22 cellular contexts compared by ENCODE assay signal in the genomic region with DNA sequence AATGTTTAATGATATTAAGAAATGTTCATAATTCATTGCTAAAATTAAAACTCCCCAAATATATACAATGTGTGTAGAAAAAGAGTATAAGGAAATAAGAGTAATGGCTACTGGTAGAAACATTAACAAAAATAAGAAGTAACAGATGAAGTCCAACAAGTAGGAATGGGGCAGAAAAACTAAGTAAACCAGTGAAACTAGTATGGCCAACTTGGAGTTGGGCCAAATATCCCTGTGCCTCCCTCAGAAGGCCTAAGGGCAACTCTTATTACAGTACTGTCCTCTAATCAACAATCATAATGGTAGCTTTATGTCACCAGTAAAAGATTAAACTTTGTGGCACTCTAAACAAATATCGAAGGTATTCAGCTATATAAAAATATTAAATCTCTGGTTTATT.
A peak's percentile ranks its signal among the peaks of the same experiment; 100 is the strongest.
DNase-seq lines count a peak whose midpoint lies in the region; ATAC-seq, FAIRE-seq and TF ChIP-seq lines count a peak whose summit lies in the region.
"Had no signal": no experiment of that assay in that cellular context is flagged by ENCODE, and none has a peak within 500 bp of the region (broad histone marks: within the 10 kb centered on the region; RNA-seq: fewer than 3 reads in every experiment).

No MANE protein-coding gene starts in this region.

- peaks cover 6% of the 10 kb centered on the region for H3K9me3 Mint-ChIP-seq in osteocyte (ENCODE audit: unreplicated experiment)
- H3K9me3 Mint-ChIP-seq: activated T-helper 17 cell treated with anti-CD3 and anti-CD28 coated beads, Interleukin-2, amount 50 U/mL, for 72 hours; stimulated activated effector memory CD8-positive, alpha-beta T cell treated with anti-CD3 and anti-CD28 coated beads, Interleukin-12 subunit alpha, Interleukin-12 subunit beta, amount 100 ng/mL, for 72 hours; type B pancreatic cell had no signal

- H3K4me1 Mint-ChIP-seq in osteocyte (ENCODE audit: unreplicated experiment) = peaks cover 12% of the 10 kb centered on the region
- H3K4me1 Mint-ChIP-seq: activated T-helper 17 cell treated with anti-CD3 and anti-CD28 coated beads, Interleukin-2, amount 50 U/mL, for 72 hours; stimulated activated effector memory CD8-positive, alpha-beta T cell treated with anti-CD3 and anti-CD28 coated beads, Interleukin-12 subunit alpha, Interleukin-12 subunit beta, amount 100 ng/mL, for 72 hours had no signal

- ATAC-seq in GM19324 (IDR thresholded peaks at IDR 0.05; ENCODE audit: low FRiP score, unreplicated experiment) = no peak
- ATAC-seq: activated CD8-positive, alpha-beta T cell treated with anti-CD3 and anti-CD28 coated beads, Interleukin-2, amount 10 ng/mL, durations not matched to agents 7 days and 5 days; activated T-helper 17 cell treated with anti-CD3 and anti-CD28 coated beads, Interleukin-2, amount 50 U/mL, for 72 hours; foreskin keratinocyte; stimulated activated effector memory CD8-positive, alpha-beta T cell treated with anti-CD3 and anti-CD28 coated beads, Interleukin-12 subunit alpha, Interleukin-12 subunit beta, amount 100 ng/mL, for 72 hours; T-cell had no signal

- no peaks in the 10 kb centered on the region for H3K36me3 ChIP-seq in bronchial epithelial cell (ENCODE audit: control insufficient read depth, insufficient read depth, low read length)
- H3K36me3 ChIP-seq: Peyer's patch, prostate gland, spleen, WERI-Rb-1 had no signal

- H3K4me3 ChIP-seq in bronchial epithelial cell (ENCODE audit: low read depth, low read length) = no peak overlapping the region
- H3K4me3 ChIP-seq: BLaER1 treated with 17β-estradiol and CSF1 and Interleukin-3, amounts not matched to agents 10 nM and 100 nM; Peyer's patch; prostate gland; spleen had no signal

- no peak overlapping the region for H3K4me3 Mint-ChIP-seq in osteocyte (ENCODE audit: unreplicated experiment)
- H3K4me3 Mint-ChIP-seq: activated CD8-positive, alpha-beta T cell treated with anti-CD3 and anti-CD28 coated beads, Interleukin-2, amount 10 ng/mL, durations not matched to agents 7 days and 5 days; activated T-helper 17 cell treated with anti-CD3 and anti-CD28 coated beads, Interleukin-2, amount 50 U/mL, for 72 hours; naive B cell; stimulated activated effector memory CD8-positive, alpha-beta T cell treated with anti-CD3 and anti-CD28 coated beads, Interleukin-12 subunit alpha, Interleukin-12 subunit beta, amount 100 ng/mL, for 72 hours; T-cell; type B pancreatic cell had no signal

- DNase-seq in EL = peak; percentile 31
- DNase-seq in M059J (ENCODE audit: low read depth) = peak; percentile 68
- DNase-seq in bronchial epithelial cell (ENCODE audit: low read depth) = peak; percentile 21
- DNase-seq in osteocyte (ENCODE audit: extremely low spot score, unreplicated experiment) = no peak
- no peak for DNase-seq in germinal center (ENCODE audit: low spot score)
- DNase-seq in NCI-H82 (lab: John Stamatoyannopoulos, UW) = no peak
- DNase-seq: activated CD8-positive, alpha-beta T cell treated with anti-CD3 and anti-CD28 coated beads, Interleukin-2, amount 10 ng/mL, durations not matched to agents 7 days and 5 days; DMS79; naive B cell; NCI-H187 treated with DMSO at 0.1 percent for 48 hours; NCI-H526; Peyer's patch; spleen; T-cell; WERI-Rb-1 had no signal

- H3K27me3 Mint-ChIP-seq in osteocyte (ENCODE audit: unreplicated experiment) = no peaks in the 10 kb centered on the region
- H3K27me3 Mint-ChIP-seq: activated T-helper 17 cell treated with anti-CD3 and anti-CD28 coated beads, Interleukin-2, amount 50 U/mL, for 72 hours; naive B cell; T-cell; type B pancreatic cell had no signal

- peak overlapping the region; percentile 2 for H3K27ac Mint-ChIP-seq in osteocyte (ENCODE audit: unreplicated experiment)
- H3K27ac Mint-ChIP-seq: activated CD8-positive, alpha-beta T cell treated with anti-CD3 and anti-CD28 coated beads, Interleukin-2, amount 10 ng/mL, durations not matched to agents 7 days and 5 days; activated T-helper 17 cell treated with anti-CD3 and anti-CD28 coated beads, Interleukin-2, amount 50 U/mL, for 72 hours; stimulated activated effector memory CD8-positive, alpha-beta T cell treated with anti-CD3 and anti-CD28 coated beads, Interleukin-12 subunit alpha, Interleukin-12 subunit beta, amount 100 ng/mL, for 72 hours; T-cell; type B pancreatic cell had no signal

- peaks cover 14% of the 10 kb centered on the region for H3K36me3 Mint-ChIP-seq in osteocyte (ENCODE audit: unreplicated experiment)
- H3K36me3 Mint-ChIP-seq: stimulated activated effector memory CD8-positive, alpha-beta T cell treated with anti-CD3 and anti-CD28 coated beads, Interleukin-12 subunit alpha, Interleukin-12 subunit beta, amount 100 ng/mL, for 72 hours had no signal

- no peaks in the 10 kb centered on the region for H3K27me3 ChIP-seq in bronchial epithelial cell (ENCODE audit: control insufficient read depth, insufficient read depth, low read length)
- H3K27me3 ChIP-seq: BLaER1 treated with 17β-estradiol and CSF1 and Interleukin-3, amounts not matched to agents 10 nM and 100 nM; foreskin keratinocyte; Peyer's patch; spleen had no signal

- TF ChIP-seq CTCF in bronchial epithelial cell (IDR thresholded peaks at IDR 0.05; ENCODE audit: insufficient read depth, low read length, severe bottlenecking) = no peak
- no peak for TF ChIP-seq CTCF in osteocyte (IDR thresholded peaks at IDR 0.05)

- no peak for FAIRE-seq in bronchial epithelial cell (lab: Jason Lieb, UNC)

Comparison
In these comparisons a context has a peak if more than half of its experiments do, and no peak if none do; other contexts are left out.
1. DNase-seq: peak in EL (single experiment), M059J (single experiment) and bronchial epithelial cell (single experiment); none in osteocyte (single experiment), germinal center (single experiment) and NCI-H82 (single experiment).